ENCODE assay signal across 15 cellular contexts in the genomic region with DNA sequence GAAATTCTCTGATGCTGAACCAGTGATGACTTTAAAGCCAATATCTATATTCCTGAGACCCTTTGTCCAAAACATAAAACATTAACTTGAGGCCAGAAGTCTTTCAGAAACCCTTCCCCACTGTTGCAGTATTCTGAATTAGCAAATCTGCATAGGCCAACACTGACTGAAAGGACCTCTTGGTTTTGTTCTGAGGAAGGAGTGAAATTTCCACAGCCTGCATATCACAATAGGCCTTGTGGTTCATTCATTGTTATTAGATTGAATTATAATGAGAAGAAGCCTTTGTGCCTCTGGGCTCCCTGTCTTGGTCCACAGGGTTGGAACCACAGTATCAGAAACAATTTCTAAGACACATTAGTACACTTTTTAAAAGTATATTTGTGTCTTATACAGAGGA.
"Had no signal": no experiment of that assay in that cellular context is flagged by ENCODE, and none has a peak within 500 bp of the region (broad histone marks: within the 10 kb centered on the region; RNA-seq: fewer than 3 reads in every experiment).

No MANE protein-coding gene starts in this region.

- H3K27me3 ChIP-seq: gastrocnemius medialis, hepatocyte, transverse colon had no signal

- H3K4me3 Mint-ChIP-seq: activated CD8-positive, alpha-beta memory T cell treated with anti-CD3 and anti-CD28 coated beads, Interleukin-2, amount 10 ng/mL, durations not matched to agents 7 days and 5 days; activated T-cell treated with anti-CD3 and anti-CD28 coated beads, Interleukin-2, amount 50 U/mL, for 24 hours; naive thymus-derived CD4-positive, alpha-beta T cell had no signal

- H3K9me3 Mint-ChIP-seq: activated T-cell treated with anti-CD3 and anti-CD28 coated beads, Interleukin-2, amount 50 U/mL, for 24 hours had no signal

- H3K36me3 ChIP-seq: gastrocnemius medialis, lower lobe of right lung, transverse colon had no signal

- H3K27me3 Mint-ChIP-seq: activated CD8-positive, alpha-beta memory T cell treated with anti-CD3 and anti-CD28 coated beads, Interleukin-2, amount 10 ng/mL, durations not matched to agents 7 days and 5 days; activated T-cell treated with anti-CD3 and anti-CD28 coated beads, Interleukin-2, amount 50 U/mL, for 24 hours; naive thymus-derived CD4-positive, alpha-beta T cell had no signal

- H3K27ac Mint-ChIP-seq: activated CD8-positive, alpha-beta memory T cell treated with anti-CD3 and anti-CD28 coated beads, Interleukin-2, amount 10 ng/mL, durations not matched to agents 7 days and 5 days; activated naive CD4-positive, alpha-beta T cell treated with anti-CD3 and anti-CD28 coated beads, Interleukin-2, amount 50 U/mL, for 72 hours; activated T-cell treated with anti-CD3 and anti-CD28 coated beads, Interleukin-2, amount 50 U/mL, for 24 hours had no signal

- H3K4me3 ChIP-seq: gastrocnemius medialis, hepatocyte, lower lobe of right lung, transverse colon had no signal

- H3K36me3 Mint-ChIP-seq: activated CD8-positive, alpha-beta memory T cell treated with anti-CD3 and anti-CD28 coated beads, Interleukin-2, amount 10 ng/mL, durations not matched to agents 7 days and 5 days had no signal

- H3K4me2 ChIP-seq: hepatocyte had no signal

- H3K27ac ChIP-seq: gastrocnemius medialis, hepatocyte, lower lobe of right lung, transverse colon had no signal

- DNase-seq: activated CD4-positive, alpha-beta T cell treated with anti-CD3 and anti-CD28 coated beads for 1 hour; activated CD4-positive, alpha-beta T cell treated with anti-CD3 and anti-CD28 coated beads, Interleukin-2, amount 50 U/mL, for 48 hours; activated CD8-positive, alpha-beta memory T cell treated with anti-CD3 and anti-CD28 coated beads, Interleukin-2, amount 10 ng/mL, durations not matched to agents 7 days and 5 days; activated effector memory CD4-positive, alpha-beta T cell treated with anti-CD3 and anti-CD28 coated beads, Interleukin-2, amount 50 U/mL, for 16 hours; activated T-cell treated with anti-CD3 and anti-CD28 coated beads, Interleukin-2, amount 50 U/mL, for 24 hours; effector CD4-positive, alpha-beta T cell; gastrocnemius medialis; left cardiac atrium; lower lobe of right lung; naive thymus-derived CD4-positive, alpha-beta T cell; stimulated activated CD4-positive, alpha-beta T cell treated with anti-CD3 and anti-CD28 coated beads, Interleukin-4, amount 100 ng/mL, for 4 hours; T-helper 9 cell; transverse colon had no signal

- H2AFZ ChIP-seq: hepatocyte had no signal

- H3K9me3 ChIP-seq: gastrocnemius medialis, lower lobe of right lung, transverse colon had no signal
